17 cellular contexts compared by ENCODE assay signal in genomic region chr15:94300612-94301011, GRCh38.
DNase-seq lines count a peak whose midpoint lies in the region; ATAC-seq and TF ChIP-seq lines count a peak whose summit lies in the region.
"Had no signal": no experiment of that assay in that cellular context is flagged by ENCODE, and none has a peak within 500 bp of the region (broad histone marks: within the 10 kb centered on the region; RNA-seq: fewer than 3 reads in every experiment).

No MANE protein-coding gene starts in this region.

- H3K27me3 Mint-ChIP-seq in activated CD4-positive, alpha-beta T cell treated with anti-CD3 and anti-CD28 coated beads, Interleukin-2, amount 10 ng/mL, durations not matched to agents 24 days and 14 days: no peaks in the 10 kb centered on the region
- no peaks in the 10 kb centered on the region for H3K27me3 Mint-ChIP-seq in activated T-helper 1 cell treated with anti-CD3 and anti-CD28 coated beads, Interleukin-12 subunit alpha, Interleukin-12 subunit beta, Interleukin-2, Interleukin-4 antibody, amounts not matched to agents 30 ng/mL and 10 ng/mL and 1 ng/mL, durations not matched to agents 14 hours and 24 hours and 36 hours (ENCODE audit: insufficient read depth)

- peaks cover 54% of the 10 kb centered on the region for H3K4me1 ChIP-seq in DND-41 (ENCODE audit: insufficient read depth, low read length)
- H3K4me1 ChIP-seq in A673 (ENCODE audit: insufficient read depth, low read length, poor library complexity, severe bottlenecking): no peaks in the 10 kb centered on the region

- no peak overlapping the region for H3K4me2 ChIP-seq in DND-41 (ENCODE audit: insufficient read depth, low read length)

- 0 out of 2 replicates have a peak, but pooled peaks cover 3% of the 10 kb centered on the region for H3K36me3 ChIP-seq in DND-41 (ENCODE audit: insufficient read depth, low read length)
- H3K36me3 ChIP-seq in A673 (ENCODE audit: insufficient read depth, low read length, poor library complexity, severe bottlenecking): no peaks in the 10 kb centered on the region

- peaks cover 23% of the 10 kb centered on the region for H3K9me3 Mint-ChIP-seq in activated CD4-positive, alpha-beta T cell treated with anti-CD3 and anti-CD28 coated beads, Interleukin-2, amount 10 ng/mL, durations not matched to agents 24 days and 14 days
- peaks cover 23% of the 10 kb centered on the region for H3K9me3 Mint-ChIP-seq in activated T-helper 1 cell treated with anti-CD3 and anti-CD28 coated beads, Interleukin-12 subunit alpha, Interleukin-12 subunit beta, Interleukin-2, Interleukin-4 antibody, amounts not matched to agents 30 ng/mL and 10 ng/mL and 1 ng/mL, durations not matched to agents 14 hours and 24 hours and 36 hours

- peaks cover 70% of the 10 kb centered on the region for H3K4me1 Mint-ChIP-seq in activated CD4-positive, alpha-beta T cell treated with anti-CD3 and anti-CD28 coated beads, Interleukin-2, amount 10 ng/mL, durations not matched to agents 24 days and 14 days
- peaks cover 88% of the 10 kb centered on the region for H3K4me1 Mint-ChIP-seq in activated T-helper 1 cell treated with anti-CD3 and anti-CD28 coated beads, Interleukin-12 subunit alpha, Interleukin-12 subunit beta, Interleukin-2, Interleukin-4 antibody, amounts not matched to agents 30 ng/mL and 10 ng/mL and 1 ng/mL, durations not matched to agents 14 hours and 24 hours and 36 hours (ENCODE audit: low read depth)

- H3K79me2 ChIP-seq in DND-41 (ENCODE audit: insufficient read depth, low read length): no peaks in the 10 kb centered on the region

- peak overlapping the region; percentile 54 for H3K27ac Mint-ChIP-seq in activated CD4-positive, alpha-beta T cell treated with anti-CD3 and anti-CD28 coated beads, Interleukin-2, amount 10 ng/mL, durations not matched to agents 24 days and 14 days
- H3K27ac Mint-ChIP-seq in activated T-helper 1 cell treated with anti-CD3 and anti-CD28 coated beads, Interleukin-12 subunit alpha, Interleukin-12 subunit beta, Interleukin-2, Interleukin-4 antibody, amounts not matched to agents 30 ng/mL and 10 ng/mL and 1 ng/mL, durations not matched to agents 14 hours and 24 hours and 36 hours: peak overlapping the region; percentile 51

- POLR2A ChIA-PET in A673 (lab: Charles Lee; ENCODE audit: low non-redundant PET): no interaction called here

- DNase-seq in activated CD4-positive, alpha-beta T cell treated with anti-CD3 and anti-CD28 coated beads, Interleukin-2, amount 10 ng/mL, durations not matched to agents 24 days and 14 days: peak; percentile 51
- no peak for DNase-seq in activated CD4-positive, alpha-beta T cell treated with anti-CD3 and anti-CD28 coated beads, Interleukin-2, amount 50 U/mL, for 4 hours
- no peak for DNase-seq in DND-41
- no peak for DNase-seq in activated T-helper 1 cell treated with anti-CD3 and anti-CD28 coated beads, Interleukin-12 subunit alpha, Interleukin-12 subunit beta, Interleukin-2, Interleukin-4 antibody, amounts not matched to agents 30 ng/mL and 10 ng/mL and 1 ng/mL, durations not matched to agents 14 hours and 24 hours and 36 hours (ENCODE audit: low spot score)
- peak; percentile 70 for DNase-seq in left lobe of liver (ENCODE audit: low spot score)
- DNase-seq in NCI-H526 (lab: John Stamatoyannopoulos, UW): no peak
- DNase-seq in NCI-H2081 (lab: John Stamatoyannopoulos, UW): no peak
- no peak for DNase-seq in A673 (ENCODE audit: low spot score)
- DNase-seq: COR-L47, DMS153, GOT3, KG1, NCI-H1105 treated with DMSO at 0.1 percent for 48 hours, NCI-H1930, NCI-H524 had no signal

- no peaks in the 10 kb centered on the region for H3K9me3 ChIP-seq in DND-41 (ENCODE audit: insufficient read depth, low read length, severe bottlenecking)
- H3K9me3 ChIP-seq in A673 (ENCODE audit: low read depth, low read length, poor library complexity, severe bottlenecking): no peaks in the 10 kb centered on the region

- TF ChIP-seq CTCF in DND-41 (IDR thresholded peaks at IDR 0.05; ENCODE audit: borderline replicate concordance, extremely low read depth, low read length, poor library complexity, severe bottlenecking) (no peak), A673 (conservative IDR thresholded peaks at IDR 0.05; ENCODE audit: low read depth, low read length) (no peak)

- no peak overlapping the region for H2AFZ ChIP-seq in DND-41 (ENCODE audit: low read depth, low read length)

- H3K27me3 ChIP-seq in DND-41 (ENCODE audit: insufficient read depth, low read length, poor library complexity): no peaks in the 10 kb centered on the region
- H3K27me3 ChIP-seq in A673 (replicated peaks; ENCODE audit: insufficient read depth, low read depth, low read length, poor library complexity): no peaks in the 10 kb centered on the region

- CTCF ChIA-PET in A673 (lab: Charles Lee): no interaction called here

- no TSS peak for BruUV-seq in A673 (replicated peaks; lab: Mats Ljungman, UMichigan)

- no peaks in the 10 kb centered on the region for H4K20me1 ChIP-seq in DND-41 (ENCODE audit: insufficient read depth, low read length)

- no peak for ATAC-seq in DND-41 (ENCODE audit: insufficient read depth, low read depth)
- ATAC-seq in left lobe of liver: peak; percentile 95

- peak overlapping the region; percentile 25 for H3K4me3 Mint-ChIP-seq in activated CD4-positive, alpha-beta T cell treated with anti-CD3 and anti-CD28 coated beads, Interleukin-2, amount 10 ng/mL, durations not matched to agents 24 days and 14 days
- peak overlapping the region; percentile 50 for H3K4me3 Mint-ChIP-seq in activated T-helper 1 cell treated with anti-CD3 and anti-CD28 coated beads, Interleukin-12 subunit alpha, Interleukin-12 subunit beta, Interleukin-2, Interleukin-4 antibody, amounts not matched to agents 30 ng/mL and 10 ng/mL and 1 ng/mL, durations not matched to agents 14 hours and 24 hours and 36 hours
- H3K4me3 Mint-ChIP-seq: CD14-positive monocyte had no signal

- H3K36me3 Mint-ChIP-seq in activated CD4-positive, alpha-beta T cell treated with anti-CD3 and anti-CD28 coated beads, Interleukin-2, amount 10 ng/mL, durations not matched to agents 24 days and 14 days (ENCODE audit: low read depth): peaks cover 65% of the 10 kb centered on the region
- peaks cover 59% of the 10 kb centered on the region for H3K36me3 Mint-ChIP-seq in activated T-helper 1 cell treated with anti-CD3 and anti-CD28 coated beads, Interleukin-12 subunit alpha, Interleukin-12 subunit beta, Interleukin-2, Interleukin-4 antibody, amounts not matched to agents 30 ng/mL and 10 ng/mL and 1 ng/mL, durations not matched to agents 14 hours and 24 hours and 36 hours (ENCODE audit: low read depth)

- H3K27ac ChIP-seq in DND-41 (ENCODE audit: low read length) (peak overlapping the region; percentile 35; the same call in 1 of the 2 replicates), A673 (ENCODE audit: low read depth, low read length, poor library complexity, severe bottlenecking) (no peak overlapping the region)
- H3K27ac ChIP-seq: HL-60 had no signal

- H3K9ac ChIP-seq in DND-41 (ENCODE audit: low read depth, low read length): no peak overlapping the region

- H3K4me3 ChIP-seq in DND-41 (ENCODE audit: low read depth in 1 of 2, low read length in 2 of 2) (no peak overlapping the region), A673 (ENCODE audit: low read depth, low read length, poor library complexity, severe bottlenecking) (no peak overlapping the region)

- intact Hi-C loops in activated CD4-positive, alpha-beta T cell treated with anti-CD3 and anti-CD28 coated beads, Interleukin-2, amount 10 ng/mL, durations not matched to agents 24 days and 14 days (cut with micrococcal nuclease): no loop called here
- intact Hi-C loops in activated T-helper 1 cell treated with anti-CD3 and anti-CD28 coated beads, Interleukin-12 subunit alpha, Interleukin-12 subunit beta, Interleukin-2, Interleukin-4 antibody, amounts not matched to agents 30 ng/mL and 10 ng/mL and 1 ng/mL, durations not matched to agents 14 hours and 24 hours and 36 hours (cut with micrococcal nuclease): no loop called here
- intact Hi-C loops in A673 (cut with micrococcal nuclease; ENCODE audit: unreplicated experiment): no loop called here

Comparison
In these comparisons a context has a peak if more than half of its experiments do, and no peak if none do; other contexts are left out.
1. DNase-seq: peak in activated CD4-positive, alpha-beta T cell treated with anti-CD3 and anti-CD28 coated beads, Interleukin-2, amount 10 ng/mL, durations not matched to agents 24 days and 14 days (single experiment) and left lobe of liver (single experiment); none in activated CD4-positive, alpha-beta T cell treated with anti-CD3 and anti-CD28 coated beads, Interleukin-2, amount 50 U/mL, for 4 hours (0 of 2), DND-41 (single experiment), activated T-helper 1 cell treated with anti-CD3 and anti-CD28 coated beads, Interleukin-12 subunit alpha, Interleukin-12 subunit beta, Interleukin-2, Interleukin-4 antibody, amounts not matched to agents 30 ng/mL and 10 ng/mL and 1 ng/mL, durations not matched to agents 14 hours and 24 hours and 36 hours (single experiment), NCI-H526 (0 of 2), NCI-H2081 (0 of 2) and A673 (single experiment).